ENCODE assay signal across 20 cellular contexts in genomic region chr1:222627232-222627631, GRCh38. TPM values are rescaled to one million over a fixed set of nuclear protein-coding genes. Genes with fewer than 3 reads are reported as not detected.
DNase-seq lines count a peak whose midpoint lies in the region; TF ChIP-seq lines count a peak whose summit lies in the region.
"Had no signal": no experiment of that assay in that cellular context is flagged by ENCODE, and none has a peak within 500 bp of the region (broad histone marks: within the 10 kb centered on the region; RNA-seq: fewer than 3 reads in every experiment).

No MANE protein-coding gene starts in this region.

- H3K4me3 ChIP-seq in adipocyte (ENCODE audit: low read length): peak overlapping the region; percentile 26
- H3K4me3 ChIP-seq in fibroblast of pulmonary artery (replicated peaks; ENCODE audit: low read depth, low read length): no peak overlapping the region
- no peak overlapping the region for H3K4me3 ChIP-seq in adrenal gland
- H3K4me3 ChIP-seq: lower lobe of right lung, upper lobe of right lung had no signal

- H3K9me3 ChIP-seq in adipocyte (ENCODE audit: control insufficient read depth, low read length) (no peaks in the 10 kb centered on the region), adrenal gland (replicated peaks in 1 of 3) (no peaks in the 10 kb centered on the region)
- H3K9me3 ChIP-seq: lower lobe of right lung, upper lobe of right lung had no signal

- no peak overlapping the region for H3K27ac Mint-ChIP-seq in activated T-helper 1 cell treated with anti-CD3 and anti-CD28 coated beads, Interleukin-12 subunit alpha, Interleukin-12 subunit beta, Interleukin-2, Interleukin-4 antibody, amounts not matched to agents 30 ng/mL and 10 ng/mL and 1 ng/mL, durations not matched to agents 14 hours and 24 hours and 36 hours
- H3K27ac Mint-ChIP-seq: endodermal cell; natural killer cell treated with Interleukin-12 subunit alpha and Interleukin-12 subunit beta and Interleukin-15 and Interleukin-18, amount 100 ng/mL, for 72 hours had no signal

- TF ChIP-seq CTCF in fibroblast of pulmonary artery (IDR thresholded peaks at IDR 0.05; ENCODE audit: low read length, missing control alignments) (no peak), adrenal gland (IDR thresholded peaks at IDR 0.05) (no peak), GM10266 (IDR thresholded peaks at IDR 0.05; ENCODE audit: control insufficient read depth, insufficient read depth, low read depth, missing control alignments) (no peak)

- 87 to 91% (median 90%) methylated on average over 6 of the region's 6 CpGs for WGBS in adrenal gland, 4 donors

- no peak overlapping the region for H3K9ac ChIP-seq in adipocyte (ENCODE audit: low read length)

- H3K36me3 ChIP-seq in adipocyte (ENCODE audit: control insufficient read depth, insufficient read depth, low read length, severe bottlenecking): peaks cover 73% of the 10 kb centered on the region
- H3K36me3 ChIP-seq in adrenal gland (replicated peaks in 1 of 2): peaks cover 0 to 40% of the 10 kb centered on the region in 2 donors

- no peak overlapping the region for H3K4me3 Mint-ChIP-seq in activated T-helper 1 cell treated with anti-CD3 and anti-CD28 coated beads, Interleukin-12 subunit alpha, Interleukin-12 subunit beta, Interleukin-2, Interleukin-4 antibody, amounts not matched to agents 30 ng/mL and 10 ng/mL and 1 ng/mL, durations not matched to agents 14 hours and 24 hours and 36 hours
- H3K4me3 Mint-ChIP-seq: endodermal cell; natural killer cell treated with Interleukin-12 subunit alpha and Interleukin-12 subunit beta and Interleukin-15 and Interleukin-18, amount 100 ng/mL, for 72 hours had no signal

- H3K4me1 ChIP-seq in adipocyte (ENCODE audit: control insufficient read depth, insufficient read depth, low read length) (peaks cover 12% of the 10 kb centered on the region), adrenal gland (replicated peaks in 1 of 2) (no peaks in the 10 kb centered on the region)
- H3K4me1 ChIP-seq: lower lobe of right lung, upper lobe of right lung had no signal

- DNase-seq in Ammon's horn (ENCODE audit: low spot score) (peak; percentile 32), adipocyte (ENCODE audit: low read depth) (peak; percentile 30), fibroblast of pulmonary artery (ENCODE audit: low read depth) (peak; percentile 83), myocyte (ENCODE audit: low read depth) (peak; percentile 30), adrenal gland (no peak), GM10266 (ENCODE audit: extremely low spot score) (no peak), DMS 273 (lab: John Stamatoyannopoulos, UW; ENCODE audit: unreplicated experiment) (no peak)
- no peak for DNase-seq in activated T-helper 1 cell treated with anti-CD3 and anti-CD28 coated beads, Interleukin-12 subunit alpha, Interleukin-12 subunit beta, Interleukin-2, Interleukin-4 antibody, amounts not matched to agents 30 ng/mL and 10 ng/mL and 1 ng/mL, durations not matched to agents 14 hours and 24 hours and 36 hours (ENCODE audit: low spot score)
- DNase-seq: activated gamma-delta T cell; endodermal cell; hippocampal formation; lower lobe of right lung; NCI-H1092; NCI-H82; retina; stimulated activated CD4-positive, alpha-beta T cell treated with anti-CD3 and anti-CD28 coated beads, Interleukin-2, amount 100 ng/mL, for 48 hours; stimulated activated CD8-positive, alpha-beta memory T cell treated with anti-CD3 and anti-CD28 coated beads, Interleukin-4, amount 100 ng/mL, for 48 hours; upper lobe of right lung had no signal

- H3K4me1 Mint-ChIP-seq in activated T-helper 1 cell treated with anti-CD3 and anti-CD28 coated beads, Interleukin-12 subunit alpha, Interleukin-12 subunit beta, Interleukin-2, Interleukin-4 antibody, amounts not matched to agents 30 ng/mL and 10 ng/mL and 1 ng/mL, durations not matched to agents 14 hours and 24 hours and 36 hours (ENCODE audit: low read depth): no peaks in the 10 kb centered on the region
- H3K4me1 Mint-ChIP-seq: endodermal cell had no signal

- TF ChIP-seq POLR2A in adrenal gland (IDR thresholded peaks at IDR 0.05): no peak

- H3K27ac ChIP-seq in adrenal gland: no peak overlapping the region
- H3K27ac ChIP-seq: lower lobe of right lung, RWPE1, upper lobe of right lung had no signal

- no peaks in the 10 kb centered on the region for H3K27me3 Mint-ChIP-seq in activated T-helper 1 cell treated with anti-CD3 and anti-CD28 coated beads, Interleukin-12 subunit alpha, Interleukin-12 subunit beta, Interleukin-2, Interleukin-4 antibody, amounts not matched to agents 30 ng/mL and 10 ng/mL and 1 ng/mL, durations not matched to agents 14 hours and 24 hours and 36 hours (ENCODE audit: insufficient read depth)
- H3K27me3 Mint-ChIP-seq: natural killer cell treated with Interleukin-12 subunit alpha and Interleukin-12 subunit beta and Interleukin-15 and Interleukin-18, amount 100 ng/mL, for 72 hours had no signal

- no peaks in the 10 kb centered on the region for H3K27me3 ChIP-seq in adipocyte (replicated peaks; ENCODE audit: control insufficient read depth, insufficient read depth, low read length)
- no peaks in the 10 kb centered on the region for H3K27me3 ChIP-seq in adrenal gland
- H3K27me3 ChIP-seq: upper lobe of right lung had no signal

- H3K9me3 Mint-ChIP-seq in activated T-helper 1 cell treated with anti-CD3 and anti-CD28 coated beads, Interleukin-12 subunit alpha, Interleukin-12 subunit beta, Interleukin-2, Interleukin-4 antibody, amounts not matched to agents 30 ng/mL and 10 ng/mL and 1 ng/mL, durations not matched to agents 14 hours and 24 hours and 36 hours: no peaks in the 10 kb centered on the region
- H3K9me3 Mint-ChIP-seq: endodermal cell; natural killer cell treated with Interleukin-12 subunit alpha and Interleukin-12 subunit beta and Interleukin-15 and Interleukin-18, amount 100 ng/mL, for 72 hours had no signal

- intact Hi-C loops in activated T-helper 1 cell treated with anti-CD3 and anti-CD28 coated beads, Interleukin-12 subunit alpha, Interleukin-12 subunit beta, Interleukin-2, Interleukin-4 antibody, amounts not matched to agents 30 ng/mL and 10 ng/mL and 1 ng/mL, durations not matched to agents 14 hours and 24 hours and 36 hours (cut with micrococcal nuclease): no loop called here
- intact Hi-C loops in adrenal gland (cut with DNase I): no loop called here

- H3K36me3 Mint-ChIP-seq in activated T-helper 1 cell treated with anti-CD3 and anti-CD28 coated beads, Interleukin-12 subunit alpha, Interleukin-12 subunit beta, Interleukin-2, Interleukin-4 antibody, amounts not matched to agents 30 ng/mL and 10 ng/mL and 1 ng/mL, durations not matched to agents 14 hours and 24 hours and 36 hours (ENCODE audit: low read depth): peaks cover 52% of the 10 kb centered on the region

RNA-seq across cellular contexts. Expression of gene MIA3, which starts 9.3 kb away (rescaled TPM):
- 44.4 and 59.0 TPM in 2 replicates for total RNA-seq in myocyte
- polyA plus RNA-seq in myocyte (2012): 25.2 TPM
- 42.7 and 42.8 TPM in 2 replicates for total RNA-seq in activated T-helper 1 cell treated with anti-CD3 and anti-CD28 coated beads, Interleukin-12 subunit alpha, Interleukin-12 subunit beta, Interleukin-2, Interleukin-4 antibody, amounts not matched to agents 30 ng/mL and 10 ng/mL and 1 ng/mL, durations not matched to agents 14 hours and 24 hours and 36 hours
- 100 to 1,000 TPM in 1 of 8 donors, 10 to 100 TPM in 7; 37.7 to 101 (median 65.9) TPM for total RNA-seq in adrenal gland
- polyA plus RNA-seq in adrenal gland: 100 to 1,000 TPM in 1 of 3 donors, 10 to 100 TPM in 2; 33.1 to 134 (median 45.2) TPM

RNA-seq across cellular contexts. Expression of gene TAF1A, which starts 37.5 kb away (rescaled TPM):
- total RNA-seq in myocyte (8.3 and 9.1 TPM in 2 replicates), adrenal gland (1 to 10 TPM; 1.6 to 9.4 (median 5.7) TPM)
- polyA plus RNA-seq in myocyte (2012): 3.9 TPM
- 19.2 and 19.7 TPM in 2 replicates for total RNA-seq in activated T-helper 1 cell treated with anti-CD3 and anti-CD28 coated beads, Interleukin-12 subunit alpha, Interleukin-12 subunit beta, Interleukin-2, Interleukin-4 antibody, amounts not matched to agents 30 ng/mL and 10 ng/mL and 1 ng/mL, durations not matched to agents 14 hours and 24 hours and 36 hours
- 1 to 10 TPM; 1.4 to 6.6 (median 1.6) TPM for polyA plus RNA-seq in adrenal gland

Comparison
In these comparisons a context has a peak if more than half of its experiments do, and no peak if none do; other contexts are left out.
1. DNase-seq: peak in Ammon's horn (single experiment), adipocyte (single experiment), fibroblast of pulmonary artery (single experiment) and myocyte (single experiment); none in activated T-helper 1 cell treated with anti-CD3 and anti-CD28 coated beads, Interleukin-12 subunit alpha, Interleukin-12 subunit beta, Interleukin-2, Interleukin-4 antibody, amounts not matched to agents 30 ng/mL and 10 ng/mL and 1 ng/mL, durations not matched to agents 14 hours and 24 hours and 36 hours (single experiment), adrenal gland (0 of 7), GM10266 (single experiment) and DMS 273 (single experiment).